8 cellular contexts compared by ENCODE assay signal in the genomic region with DNA sequence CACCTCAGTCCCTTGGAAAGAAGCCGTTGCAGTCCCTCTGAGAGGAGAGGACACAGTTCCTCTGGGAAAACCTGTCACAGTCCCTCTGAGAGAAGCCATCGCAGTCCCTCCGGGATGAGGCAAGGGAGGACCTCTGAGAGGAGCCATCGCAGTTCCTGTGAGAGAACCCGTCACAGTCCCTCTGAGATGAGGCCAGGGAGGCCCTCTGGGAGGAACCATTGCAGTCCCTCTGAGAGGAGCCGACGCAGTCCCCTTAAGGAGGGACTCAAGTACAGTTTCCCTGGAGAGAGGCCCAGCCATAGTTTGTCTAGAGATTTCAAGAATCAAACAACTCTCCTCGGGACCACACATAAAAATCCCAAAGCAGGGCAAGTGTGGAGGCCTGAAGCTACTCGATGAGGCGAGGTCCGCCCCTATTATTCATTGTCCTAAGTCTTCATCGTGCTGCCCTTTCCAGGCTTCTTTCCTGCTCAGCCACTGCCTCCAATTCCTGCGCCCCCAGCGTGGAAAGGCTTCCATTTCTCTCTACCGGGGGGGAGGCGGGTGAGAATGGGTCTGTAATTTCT. TPM values are rescaled to one million over a fixed set of nuclear protein-coding genes. Genes with fewer than 3 reads are reported as not detected.
DNase-seq lines count a peak whose midpoint lies in the region; ATAC-seq and TF ChIP-seq lines count a peak whose summit lies in the region.

No MANE protein-coding gene starts in this region.

- DNase-seq in activated CD8-positive, alpha-beta memory T cell treated with anti-CD3 and anti-CD28 coated beads, Interleukin-2, amount 10 ng/mL, durations not matched to agents 7 days and 5 days = no peak
- no peak for DNase-seq in activated CD8-positive, alpha-beta memory T cell treated with anti-CD3 and anti-CD28 coated beads, Interleukin-2, amount 50 U/mL, for 4 hours
- DNase-seq in astrocyte of the cerebellum (ENCODE audit: low read depth) (no peak), mesenchymal stem cell (no peak), upper lobe of right lung (no peak), NCI-H1930 (lab: John Stamatoyannopoulos, UW) (no peak)
- DNase-seq in central memory CD4-positive, alpha-beta T cell = no peak

- no peak for ATAC-seq in activated CD8-positive, alpha-beta memory T cell treated with anti-CD3 and anti-CD28 coated beads, Interleukin-2, amount 10 ng/mL, durations not matched to agents 7 days and 5 days
- no peak for ATAC-seq in upper lobe of right lung
- no peak for ATAC-seq in HG03045 (IDR thresholded peaks at IDR 0.05; ENCODE audit: unreplicated experiment)

- no peaks in the 10 kb centered on the region for H3K36me3 ChIP-seq in mesenchymal stem cell (ENCODE audit: control insufficient read depth in 1 of 2, insufficient read depth in 2 of 2, low read depth in 1 of 2, low read length in 2 of 2)
- H3K36me3 ChIP-seq in upper lobe of right lung = no peaks in the 10 kb centered on the region

- in situ Hi-C loops in astrocyte of the cerebellum (cut with HindIII; ENCODE audit: low sequenced_read_pairs) = no loop called here

- H3K9me3 ChIP-seq in mesenchymal stem cell (ENCODE audit: control insufficient read depth, low read length) (peaks cover 30% of the 10 kb centered on the region), upper lobe of right lung (peaks cover 2% of the 10 kb centered on the region)

- peak overlapping the region; percentile 62 for H3K4me2 ChIP-seq in mesenchymal stem cell (ENCODE audit: low read length, poor library complexity, severe bottlenecking)

- H3K4me1 ChIP-seq in mesenchymal stem cell (ENCODE audit: control insufficient read depth, insufficient read depth, low read depth, low read length) = peaks cover 2% of the 10 kb centered on the region
- peaks cover 15% of the 10 kb centered on the region for H3K4me1 ChIP-seq in upper lobe of right lung

- peak overlapping the region; percentile 88 for H3K9ac ChIP-seq in mesenchymal stem cell (ENCODE audit: low read length)

- H3K79me1 ChIP-seq in mesenchymal stem cell (replicated peaks; ENCODE audit: low read length, poor library complexity, severe bottlenecking) = peaks cover 3% of the 10 kb centered on the region

- peak overlapping the region; percentile 86 for H4K91ac ChIP-seq in mesenchymal stem cell (ENCODE audit: low read length)

- H2BK15ac ChIP-seq in mesenchymal stem cell (ENCODE audit: low read depth, poor library complexity, severe bottlenecking) = no peak overlapping the region

- H3K4ac ChIP-seq in mesenchymal stem cell (ENCODE audit: low read depth in 1 of 2, low read length in 2 of 2) = peak overlapping the region; percentile 75 to 87

- H3K14ac ChIP-seq in mesenchymal stem cell (ENCODE audit: low read length in 2 of 2) = peak overlapping the region in 1 of 2 experiments; percentile 81

- H3K23ac ChIP-seq in mesenchymal stem cell (ENCODE audit: low read length in 2 of 2) = no peak overlapping the region

- CTCF ChIA-PET in activated CD8-positive, alpha-beta memory T cell treated with anti-CD3 and anti-CD28 coated beads, Interleukin-2, amount 10 ng/mL, durations not matched to agents 7 days and 5 days (lab: Charles Lee) = interaction anchor here (1.1 to 2.0 kb wide), 2 partner anchors 8 to 212 kb away, joined by 3 to 4 read pairs; a partner anchor contains a TSS

- peak overlapping the region; percentile 61 for H2AK5ac ChIP-seq in mesenchymal stem cell (ENCODE audit: low read length, severe bottlenecking)

- H3K27me3 ChIP-seq in mesenchymal stem cell (ENCODE audit: control insufficient read depth in 1 of 2, insufficient read depth in 1 of 2, low read length in 2 of 2) (no peaks in the 10 kb centered on the region), upper lobe of right lung (no peaks in the 10 kb centered on the region)

- intact Hi-C loops in upper lobe of right lung (cut with DNase I) = no loop called here

- H3K36me3 Mint-ChIP-seq in activated CD8-positive, alpha-beta memory T cell treated with anti-CD3 and anti-CD28 coated beads, Interleukin-2, amount 10 ng/mL, durations not matched to agents 7 days and 5 days = peaks cover 22% of the 10 kb centered on the region

- H4K8ac ChIP-seq in mesenchymal stem cell (ENCODE audit: low read length) = peak overlapping the region; percentile 98

- H3K4me1 Mint-ChIP-seq in activated CD8-positive, alpha-beta memory T cell treated with anti-CD3 and anti-CD28 coated beads, Interleukin-2, amount 10 ng/mL, durations not matched to agents 7 days and 5 days = peaks cover 38% of the 10 kb centered on the region

- H2AFZ ChIP-seq in mesenchymal stem cell (ENCODE audit: low read depth, low read length) = peak overlapping the region; percentile 60

- TF ChIP-seq CTCF in astrocyte of the cerebellum (IDR thresholded peaks at IDR 0.05; ENCODE audit: low read depth, low read length, missing control alignments) = no peak
- TF ChIP-seq CTCF in upper lobe of right lung (IDR thresholded peaks at IDR 0.05) = no peak

- H3K4me3 Mint-ChIP-seq in activated CD8-positive, alpha-beta memory T cell treated with anti-CD3 and anti-CD28 coated beads, Interleukin-2, amount 10 ng/mL, durations not matched to agents 7 days and 5 days = peak overlapping the region; percentile 100

- no peaks in the 10 kb centered on the region for H3K9me3 Mint-ChIP-seq in activated CD8-positive, alpha-beta memory T cell treated with anti-CD3 and anti-CD28 coated beads, Interleukin-2, amount 10 ng/mL, durations not matched to agents 7 days and 5 days (ENCODE audit: low read depth)

- H3K18ac ChIP-seq in mesenchymal stem cell (ENCODE audit: low read depth in 1 of 2, low read length in 2 of 2) = peak overlapping the region; percentile 80 to 86

- H3K27me3 Mint-ChIP-seq in activated CD8-positive, alpha-beta memory T cell treated with anti-CD3 and anti-CD28 coated beads, Interleukin-2, amount 10 ng/mL, durations not matched to agents 7 days and 5 days = peaks cover 12% of the 10 kb centered on the region

- no peak overlapping the region for H2BK5ac ChIP-seq in mesenchymal stem cell (ENCODE audit: low read depth, low read length, poor library complexity, severe bottlenecking)

- H2BK12ac ChIP-seq in mesenchymal stem cell (ENCODE audit: low read length in 2 of 2) = no peak overlapping the region

- WGBS in mesenchymal stem cell = 94% methylated on average over 12 of the region's 16 CpGs

- peak overlapping the region; percentile 77 for H3K4me3 ChIP-seq in astrocyte of the cerebellum (ENCODE audit: low read depth, low read length)
- H3K4me3 ChIP-seq in mesenchymal stem cell (ENCODE audit: insufficient read depth in 1 of 2, low read depth in 1 of 2, low read length in 2 of 2) = peak overlapping the region; percentile 42 to 92
- H3K4me3 ChIP-seq in upper lobe of right lung = peak overlapping the region; percentile 81

- H2BK120ac ChIP-seq in mesenchymal stem cell (ENCODE audit: low read depth, low read length) = peak overlapping the region; percentile 45

- H3K27ac Mint-ChIP-seq in activated CD8-positive, alpha-beta memory T cell treated with anti-CD3 and anti-CD28 coated beads, Interleukin-2, amount 10 ng/mL, durations not matched to agents 7 days and 5 days = peak overlapping the region; percentile 97

- H3K27ac ChIP-seq in mesenchymal stem cell (ENCODE audit: low read length, poor library complexity, severe bottlenecking) (peak overlapping the region; percentile 60), upper lobe of right lung (peak overlapping the region; percentile 77)

RNA-seq across cellular contexts. Expression of a gene that starts 0.6 kb away (rescaled TPM):
- total RNA-seq in activated CD8-positive, alpha-beta memory T cell treated with anti-CD3 and anti-CD28 coated beads, Interleukin-2, amount 10 ng/mL, durations not matched to agents 7 days and 5 days = 10 to 100 TPM; 32.8 to 39.5 TPM
- 21.6 TPM for polyA plus RNA-seq in mesenchymal stem cell (2013, experiment 1 of 2)
- polyA plus RNA-seq in mesenchymal stem cell (2013, experiment 2 of 2) = 20.7 TPM
- 30.8 TPM for total RNA-seq in upper lobe of right lung

RNA-seq across cellular contexts. Expression of a gene that starts 46.6 kb away (rescaled TPM):
- 1 to 10 TPM in 1 of 2 experiments, under 1 TPM in 1; 0.98 to 1.5 TPM for total RNA-seq in activated CD8-positive, alpha-beta memory T cell treated with anti-CD3 and anti-CD28 coated beads, Interleukin-2, amount 10 ng/mL, durations not matched to agents 7 days and 5 days
- 1.1 TPM for polyA plus RNA-seq in mesenchymal stem cell (2013, experiment 1 of 2)
- polyA plus RNA-seq in mesenchymal stem cell (2013, experiment 2 of 2) = 1.6 TPM
- 4.2 TPM for total RNA-seq in upper lobe of right lung

RNA-seq across cellular contexts. Expression of a gene that starts 46.6 kb away (rescaled TPM):
- total RNA-seq in activated CD8-positive, alpha-beta memory T cell treated with anti-CD3 and anti-CD28 coated beads, Interleukin-2, amount 10 ng/mL, durations not matched to agents 7 days and 5 days = 10 to 100 TPM; 36.9 to 50.9 TPM
- polyA plus RNA-seq in mesenchymal stem cell (2013, experiment 1 of 2) = 26.6 TPM
- polyA plus RNA-seq in mesenchymal stem cell (2013, experiment 2 of 2) = 26.4 TPM
- 23.4 TPM for total RNA-seq in upper lobe of right lung
